12 cellular contexts compared by ENCODE assay signal in genomic region chr21:32334980-32335471, GRCh38.
DNase-seq lines count a peak whose midpoint lies in the region; ATAC-seq and TF ChIP-seq lines count a peak whose summit lies in the region.
"Had no signal": no experiment of that assay in that cellular context is flagged by ENCODE, and none has a peak within 500 bp of the region (broad histone marks: within the 10 kb centered on the region; RNA-seq: fewer than 3 reads in every experiment).

No MANE protein-coding gene starts in this region.

- no peak for TF ChIP-seq CTCF in HFF-Myc (IDR thresholded peaks at IDR 0.05; ENCODE audit: low read depth, low read length, missing control alignments)

- no peaks in the 10 kb centered on the region for H3K27me3 ChIP-seq in subcutaneous abdominal adipose tissue (ENCODE audit: control insufficient read depth in 5 of 5, insufficient read depth in 4 of 5, low read length in 5 of 5)
- H3K27me3 ChIP-seq: hepatocyte had no signal

- DNase-seq in HFF-Myc (ENCODE audit: extremely low read depth, low read depth) (peak; percentile 33), anterior cingulate cortex (lab: John Stamatoyannopoulos, UW) (peak in 47 of 58 donors; percentile 15 to 80 (median 63)), iPS-NIHi11 (ENCODE audit: low spot score) (peak; percentile 45), GOT3 (lab: John Stamatoyannopoulos, UW) (no peak)
- DNase-seq in activated T-cell treated with anti-CD3 and anti-CD28 coated beads, Interleukin-2, amount 50 U/mL, for 1 hour, result no peak
- DNase-seq: activated naive CD4-positive, alpha-beta T cell treated with anti-CD3 and anti-CD28 coated beads, Interleukin-2, amount 10 ng/mL, durations not matched to agents 7 days and 5 days; effector CD4-positive, alpha-beta T cell; NK-92 treated with Interleukin-12 subunit alpha and Interleukin-12 subunit beta, amount 100 ng/mL, for 24 hours; stimulated activated CD4-positive, alpha-beta T cell treated with anti-CD3 and anti-CD28 coated beads, Interleukin-12 subunit alpha, Interleukin-12 subunit beta, amount 100 ng/mL, for 4 hours had no signal

- no peak for ATAC-seq in HG03159 (IDR thresholded peaks at IDR 0.05; ENCODE audit: unreplicated experiment)

- no peak overlapping the region for H3K4me3 ChIP-seq in HFF-Myc (replicated peaks; ENCODE audit: low read depth, low read length)
- H3K4me3 ChIP-seq in subcutaneous abdominal adipose tissue (ENCODE audit: low read depth in 1 of 5, low read length in 5 of 5), result peak overlapping the region in 1 of 5 donors; percentile 19
- H3K4me3 ChIP-seq: hepatocyte had no signal

- H3K27ac ChIP-seq in subcutaneous abdominal adipose tissue (ENCODE audit: low read depth, low read length), result peak overlapping the region; percentile 60
- H3K27ac ChIP-seq: hepatocyte had no signal

- no peak overlapping the region for H3K9ac ChIP-seq in subcutaneous abdominal adipose tissue (ENCODE audit: low read length in 5 of 5)

- H3K4me1 ChIP-seq in subcutaneous abdominal adipose tissue (ENCODE audit: control insufficient read depth in 5 of 5, insufficient read depth in 5 of 5, low read length in 5 of 5), result peaks cover 0 to 36% (median 11%) of the 10 kb centered on the region in 5 donors

- no peaks in the 10 kb centered on the region for H3K9me3 ChIP-seq in subcutaneous abdominal adipose tissue (ENCODE audit: control insufficient read depth in 5 of 5, low read length in 5 of 5)

- H3K36me3 ChIP-seq in subcutaneous abdominal adipose tissue (ENCODE audit: control insufficient read depth in 5 of 5, insufficient read depth in 5 of 5, low read length in 5 of 5), result peaks cover 11 to 79% (median 66%) of the 10 kb centered on the region in 5 donors

Comparison
In these comparisons a context has a peak if more than half of its experiments do, and no peak if none do; other contexts are left out.
1. DNase-seq: peak in HFF-Myc (single experiment), anterior cingulate cortex (47 of 58) and iPS-NIHi11 (single experiment); none in activated T-cell treated with anti-CD3 and anti-CD28 coated beads, Interleukin-2, amount 50 U/mL, for 1 hour (single experiment) and GOT3 (single experiment).